In the genomic region with DNA sequence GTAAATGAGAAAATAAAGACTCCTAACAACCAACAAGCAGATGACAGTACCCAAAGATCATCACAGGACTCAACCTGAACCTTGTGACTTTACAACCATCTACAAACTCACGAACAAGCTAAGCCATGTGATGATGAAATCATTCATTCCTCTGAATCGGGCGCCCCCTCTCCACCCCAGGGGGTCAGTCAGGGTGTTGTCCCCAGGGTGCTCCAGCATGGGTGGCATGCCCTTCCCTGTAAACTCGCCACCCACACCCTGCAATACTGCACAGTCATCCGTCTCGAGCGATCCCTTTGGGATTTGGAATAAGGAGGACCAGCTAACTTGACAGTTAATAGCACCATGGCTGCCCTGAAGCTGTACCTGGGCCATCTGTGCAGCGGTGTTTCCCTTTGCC, we compare ENCODE assay signal across 21 cellular contexts. TPM values are rescaled to one million over a fixed set of nuclear protein-coding genes. Genes with fewer than 3 reads are reported as not detected.
DNase-seq lines count a peak whose midpoint lies in the region; ATAC-seq and TF ChIP-seq lines count a peak whose summit lies in the region.
"Had no signal": no experiment of that assay in that cellular context is flagged by ENCODE, and none has a peak within 500 bp of the region (broad histone marks: within the 10 kb centered on the region; RNA-seq: fewer than 3 reads in every experiment).

No MANE protein-coding gene starts in this region.

- H3K4me1 ChIP-seq in adrenal gland (replicated peaks in 1 of 2) (peaks cover 14 to 59% of the 10 kb centered on the region in 2 donors), lower lobe of right lung (peaks cover 72% of the 10 kb centered on the region), testis (peaks cover 40% of the 10 kb centered on the region)

- H3K4me3 ChIP-seq in adrenal gland (no peak overlapping the region), lower lobe of right lung (no peak overlapping the region), testis (no peak overlapping the region)
- H3K4me3 ChIP-seq: breast epithelium, MG63 had no signal

- H3K36me3 ChIP-seq in adrenal gland (replicated peaks in 1 of 2) (peaks cover 0 to 35% of the 10 kb centered on the region in 2 donors), lower lobe of right lung (peaks cover 32% of the 10 kb centered on the region), testis (ENCODE audit: low read depth, missing control alignments) (no peaks in the 10 kb centered on the region)
- H3K36me3 ChIP-seq: breast epithelium, MG63 had no signal

- DNase-seq in activated CD8-positive, alpha-beta memory T cell treated with anti-CD3 and anti-CD28 coated beads, Interleukin-2, amount 10 ng/mL, durations not matched to agents 7 days and 5 days, result peak; percentile 35
- DNase-seq in activated CD8-positive, alpha-beta memory T cell treated with anti-CD3 and anti-CD28 coated beads, Interleukin-2, amount 50 U/mL, for 48 hours, result no peak
- DNase-seq in adrenal gland, result peak in 2 of 7 donors; percentile 16 to 49
- DNase-seq in lower lobe of right lung, result no peak
- DNase-seq in testis, result peak; percentile 9
- DNase-seq in stimulated activated naive CD8-positive, alpha-beta T cell treated with anti-CD3 and anti-CD28 coated beads, Interleukin-15, Interleukin-2, amounts not matched to agents 100 U/mL and 50 U/mL, for 24 hours, result no peak
- DNase-seq in stimulated activated CD4-positive, alpha-beta T cell treated with anti-CD3 and anti-CD28 coated beads, Interleukin-15, amount 100 ng/mL, for 24 hours, result no peak
- no peak for DNase-seq in stimulated activated naive CD4-positive, alpha-beta T cell (lab: John Stamatoyannopoulos, UW)
- DNase-seq: activated CD4-positive, alpha-beta T cell treated with anti-CD3 and anti-CD28 coated beads, Interleukin-2, amount 50 U/mL, for 4 hours; DMS53; MG63; NCI-H146; NCI-H2171; NCI-H526 treated with DMSO at 0.1 percent for 48 hours; retina had no signal

- intact Hi-C loops in adrenal gland (cut with DNase I), result no loop called here
- intact Hi-C loops in lower lobe of right lung (cut with DNase I), result no loop called here
- intact Hi-C loops in testis (cut with DNase I; ENCODE audit: low total_unique reads), result no loop called here

- TF ChIP-seq POLR2A in adrenal gland (IDR thresholded peaks at IDR 0.05) (no peak), testis (IDR thresholded peaks at IDR 0.05) (no peak)

- ATAC-seq in activated CD8-positive, alpha-beta memory T cell treated with anti-CD3 and anti-CD28 coated beads, Interleukin-2, amount 10 ng/mL, durations not matched to agents 7 days and 5 days, result no peak
- ATAC-seq in lower lobe of right lung, result peak; percentile 7 to 41
- ATAC-seq in stimulated activated naive CD8-positive, alpha-beta T cell treated with anti-CD3 and anti-CD28 coated beads, Interleukin-15, Interleukin-2, amounts not matched to agents 100 U/mL and 50 U/mL, for 24 hours, result no peak

- no peak overlapping the region for H3K27ac Mint-ChIP-seq in activated CD8-positive, alpha-beta memory T cell treated with anti-CD3 and anti-CD28 coated beads, Interleukin-2, amount 10 ng/mL, durations not matched to agents 7 days and 5 days
- H3K27ac Mint-ChIP-seq: activated T-helper 1 cell treated with anti-CD3 and anti-CD28 coated beads, Interleukin-12 subunit alpha, Interleukin-12 subunit beta, Interleukin-2, Interleukin-4 antibody, amounts not matched to agents 30 ng/mL and 10 ng/mL and 1 ng/mL, durations not matched to agents 14 hours and 24 hours and 36 hours; CD4-positive, alpha-beta T cell; stimulated activated naive CD8-positive, alpha-beta T cell treated with anti-CD3 and anti-CD28 coated beads, Interleukin-15, Interleukin-2, amounts not matched to agents 100 ng/mL and 50 ng/mL, for 24 hours had no signal

- CTCF ChIA-PET in activated CD8-positive, alpha-beta memory T cell treated with anti-CD3 and anti-CD28 coated beads, Interleukin-2, amount 10 ng/mL, durations not matched to agents 7 days and 5 days (lab: Charles Lee), result interaction anchor here (1.3 to 1.4 kb wide), 2 partner anchors 12 to 16 kb away, joined by 3 read pairs; no protein-coding TSS in a partner anchor

- peak overlapping the region in 3 of 5 donors; percentile 46 to 81 (median 62) for H3K27ac ChIP-seq in adrenal gland
- peak overlapping the region; percentile 83 for H3K27ac ChIP-seq in lower lobe of right lung
- no peak overlapping the region for H3K27ac ChIP-seq in testis

- TF ChIP-seq CTCF in adrenal gland (IDR thresholded peaks at IDR 0.05) (no peak), lower lobe of right lung (IDR thresholded peaks at IDR 0.05) (no peak), testis (IDR thresholded peaks at IDR 0.05) (no peak)

- peaks cover 4% of the 10 kb centered on the region for H3K36me3 Mint-ChIP-seq in activated CD8-positive, alpha-beta memory T cell treated with anti-CD3 and anti-CD28 coated beads, Interleukin-2, amount 10 ng/mL, durations not matched to agents 7 days and 5 days
- H3K36me3 Mint-ChIP-seq: T-cell had no signal

- H3K4me1 Mint-ChIP-seq in activated CD8-positive, alpha-beta memory T cell treated with anti-CD3 and anti-CD28 coated beads, Interleukin-2, amount 10 ng/mL, durations not matched to agents 7 days and 5 days, result no peaks in the 10 kb centered on the region

- no peak overlapping the region for H3K4me3 Mint-ChIP-seq in activated CD8-positive, alpha-beta memory T cell treated with anti-CD3 and anti-CD28 coated beads, Interleukin-2, amount 10 ng/mL, durations not matched to agents 7 days and 5 days
- H3K4me3 Mint-ChIP-seq: activated T-helper 1 cell treated with anti-CD3 and anti-CD28 coated beads, Interleukin-12 subunit alpha, Interleukin-12 subunit beta, Interleukin-2, Interleukin-4 antibody, amounts not matched to agents 30 ng/mL and 10 ng/mL and 1 ng/mL, durations not matched to agents 14 hours and 24 hours and 36 hours; CD4-positive, alpha-beta T cell; stimulated activated naive CD8-positive, alpha-beta T cell treated with anti-CD3 and anti-CD28 coated beads, Interleukin-15, Interleukin-2, amounts not matched to agents 100 ng/mL and 50 ng/mL, for 24 hours; T-cell had no signal

- 82 to 92% (median 89%) methylated on average over 4 to 8 of the region's 8 CpGs for WGBS in adrenal gland, 4 donors
- WGBS in testis, 2 donors, result 92 to 95% methylated on average over 7 to 8 of the region's 8 CpGs

- H3K27me3 Mint-ChIP-seq in activated CD8-positive, alpha-beta memory T cell treated with anti-CD3 and anti-CD28 coated beads, Interleukin-2, amount 10 ng/mL, durations not matched to agents 7 days and 5 days, result no peaks in the 10 kb centered on the region
- H3K27me3 Mint-ChIP-seq: CD4-positive, alpha-beta T cell; IgD-negative memory B cell; stimulated activated naive CD8-positive, alpha-beta T cell treated with anti-CD3 and anti-CD28 coated beads, Interleukin-15, Interleukin-2, amounts not matched to agents 100 ng/mL and 50 ng/mL, for 24 hours; T-cell had no signal

- H3K9me3 ChIP-seq in adrenal gland (replicated peaks in 1 of 3), result no peaks in the 10 kb centered on the region
- no peaks in the 10 kb centered on the region for H3K9me3 ChIP-seq in lower lobe of right lung
- H3K9me3 ChIP-seq in testis, result no peaks in the 10 kb centered on the region
- H3K9me3 ChIP-seq: breast epithelium, MG63 had no signal

- H3K27me3 ChIP-seq in adrenal gland (no peaks in the 10 kb centered on the region), lower lobe of right lung (ENCODE audit: low read depth) (no peaks in the 10 kb centered on the region), testis (no peaks in the 10 kb centered on the region)
- H3K27me3 ChIP-seq: breast epithelium, MG63 had no signal

- H3K9me3 Mint-ChIP-seq in activated CD8-positive, alpha-beta memory T cell treated with anti-CD3 and anti-CD28 coated beads, Interleukin-2, amount 10 ng/mL, durations not matched to agents 7 days and 5 days (ENCODE audit: low read depth), result no peaks in the 10 kb centered on the region
- H3K9me3 Mint-ChIP-seq: activated T-helper 1 cell treated with anti-CD3 and anti-CD28 coated beads, Interleukin-12 subunit alpha, Interleukin-12 subunit beta, Interleukin-2, Interleukin-4 antibody, amounts not matched to agents 30 ng/mL and 10 ng/mL and 1 ng/mL, durations not matched to agents 14 hours and 24 hours and 36 hours; CD4-positive, alpha-beta T cell; IgD-negative memory B cell; stimulated activated naive CD8-positive, alpha-beta T cell treated with anti-CD3 and anti-CD28 coated beads, Interleukin-15, Interleukin-2, amounts not matched to agents 100 ng/mL and 50 ng/mL, for 24 hours; T-cell had no signal

RNA-seq across cellular contexts. Expression of a gene that starts 12.6 kb away (rescaled TPM):
- total RNA-seq in activated CD8-positive, alpha-beta memory T cell treated with anti-CD3 and anti-CD28 coated beads, Interleukin-2, amount 10 ng/mL, durations not matched to agents 7 days and 5 days, result 10 to 100 TPM; 55.2 to 56.0 TPM
- total RNA-seq in adrenal gland (100 to 1,000 TPM; 161 to 258 (median 209) TPM), lower lobe of right lung (160 TPM), testis (100 to 1,000 TPM; 203 to 281 TPM)
- polyA plus RNA-seq in adrenal gland (100 to 1,000 TPM; 161 to 332 (median 229) TPM), testis (ENCODE audit: insufficient read depth, low read depth, low replicate concordance) (348 TPM)

RNA-seq across cellular contexts. Expression of a gene that starts 40.9 kb away (rescaled TPM):
- total RNA-seq in activated CD8-positive, alpha-beta memory T cell treated with anti-CD3 and anti-CD28 coated beads, Interleukin-2, amount 10 ng/mL, durations not matched to agents 7 days and 5 days, result 10 to 100 TPM; 11.9 to 14.5 TPM
- total RNA-seq in adrenal gland (100 to 1,000 TPM; 133 to 200 (median 146) TPM), lower lobe of right lung (22.4 TPM), testis (10 to 100 TPM in 1 of 2 donors, 1 to 10 TPM in 1; 9.5 to 16.8 TPM)
- polyA plus RNA-seq in adrenal gland (100 to 1,000 TPM; 100 to 177 (median 158) TPM), testis (ENCODE audit: insufficient read depth, low read depth, low replicate concordance) (35.6 TPM)

RNA-seq across cellular contexts. Expression of a gene that starts 55.7 kb away (rescaled TPM):
- total RNA-seq in activated CD8-positive, alpha-beta memory T cell treated with anti-CD3 and anti-CD28 coated beads, Interleukin-2, amount 10 ng/mL, durations not matched to agents 7 days and 5 days, result 10 to 100 TPM; 56.0 to 94.9 TPM
- 10 to 100 TPM in 6 of 8 donors, 1 to 10 TPM in 2; 7.1 to 26.9 (median 21.4) TPM for total RNA-seq in adrenal gland
- polyA plus RNA-seq in adrenal gland, result 10 to 100 TPM in 1 of 3 donors, 1 to 10 TPM in 2; 6.5 to 12.3 (median 7.4) TPM
- 12.8 TPM for total RNA-seq in lower lobe of right lung
- total RNA-seq in testis, result 10 to 100 TPM; 33.9 to 60.0 TPM
- 19.1 TPM for polyA plus RNA-seq in testis (ENCODE audit: insufficient read depth, low read depth, low replicate concordance)

Comparison
In these comparisons a context has a peak if more than half of its experiments do, and no peak if none do; other contexts are left out.
1. DNase-seq: peak in activated CD8-positive, alpha-beta memory T cell treated with anti-CD3 and anti-CD28 coated beads, Interleukin-2, amount 10 ng/mL, durations not matched to agents 7 days and 5 days (single experiment) and testis (single experiment); none in activated CD8-positive, alpha-beta memory T cell treated with anti-CD3 and anti-CD28 coated beads, Interleukin-2, amount 50 U/mL, for 48 hours (single experiment), lower lobe of right lung (single experiment), stimulated activated naive CD8-positive, alpha-beta T cell treated with anti-CD3 and anti-CD28 coated beads, Interleukin-15, Interleukin-2, amounts not matched to agents 100 U/mL and 50 U/mL, for 24 hours (single experiment), stimulated activated CD4-positive, alpha-beta T cell treated with anti-CD3 and anti-CD28 coated beads, Interleukin-15, amount 100 ng/mL, for 24 hours (single experiment) and stimulated activated naive CD4-positive, alpha-beta T cell (0 of 6).
2. ATAC-seq: peak in lower lobe of right lung (2 of 2); none in activated CD8-positive, alpha-beta memory T cell treated with anti-CD3 and anti-CD28 coated beads, Interleukin-2, amount 10 ng/mL, durations not matched to agents 7 days and 5 days (single experiment) and stimulated activated naive CD8-positive, alpha-beta T cell treated with anti-CD3 and anti-CD28 coated beads, Interleukin-15, Interleukin-2, amounts not matched to agents 100 U/mL and 50 U/mL, for 24 hours (single experiment).
3. H3K27ac ChIP-seq: peak in adrenal gland (3 of 5) and lower lobe of right lung (single experiment); none in testis (0 of 2).